16 cellular contexts compared by ENCODE assay signal in the genomic region with DNA sequence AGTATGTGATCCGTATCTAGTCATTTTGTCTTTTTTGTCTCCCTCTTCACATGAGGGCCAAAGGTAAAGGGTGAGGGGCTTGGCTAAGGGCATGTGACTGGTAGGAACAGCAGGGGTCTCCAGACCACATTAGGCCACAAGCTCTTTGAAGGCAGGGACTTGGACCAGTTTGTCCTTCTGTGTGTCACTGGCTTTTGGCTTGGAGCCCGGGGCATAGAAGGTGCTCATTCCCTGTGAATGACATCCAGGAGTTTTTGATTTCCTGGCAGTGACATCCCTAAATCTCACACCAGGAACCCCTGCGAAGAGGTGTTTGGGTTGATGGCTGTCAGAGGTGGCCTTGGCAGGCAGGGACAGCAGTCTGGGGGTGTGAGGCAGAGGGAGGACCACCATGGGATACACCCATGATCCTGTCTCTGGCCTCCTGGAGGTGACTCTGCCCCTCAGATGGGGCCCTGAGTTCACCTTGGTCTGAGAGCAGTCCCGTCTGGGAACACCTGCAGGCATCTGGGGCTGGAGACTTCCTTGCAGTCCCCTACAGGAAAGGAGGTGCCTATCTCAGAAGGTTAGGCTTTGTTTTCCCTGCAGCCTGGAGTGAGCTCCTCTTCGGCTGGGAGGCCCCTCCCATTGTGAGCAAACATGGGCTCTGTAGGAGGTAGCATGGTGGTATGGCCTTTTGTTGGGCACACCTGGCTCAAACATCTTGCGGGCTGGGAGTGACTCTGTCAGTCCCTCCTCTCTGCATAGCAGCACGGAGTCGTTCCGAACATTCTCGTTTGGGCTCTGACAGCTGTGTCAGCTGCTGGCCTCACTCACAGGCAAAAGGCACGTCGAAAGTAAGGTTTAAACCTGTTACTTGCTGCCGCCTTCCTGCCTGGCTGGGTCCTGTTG. TPM values are rescaled to one million over a fixed set of nuclear protein-coding genes. Genes with fewer than 3 reads are reported as not detected.
DNase-seq lines count a peak whose midpoint lies in the region; ATAC-seq and TF ChIP-seq lines count a peak whose summit lies in the region.
"Had no signal": no experiment of that assay in that cellular context is flagged by ENCODE, and none has a peak within 500 bp of the region (broad histone marks: within the 10 kb centered on the region; RNA-seq: fewer than 3 reads in every experiment).

No MANE protein-coding gene starts in this region.

- no peak for TF ChIP-seq POLR2A in Peyer's patch (IDR thresholded peaks at IDR 0.05)

- H3K9me3 ChIP-seq in Peyer's patch (no peaks in the 10 kb centered on the region), skeletal muscle tissue (ENCODE audit: control insufficient read depth in 3 of 3, low read length in 3 of 3) (no peaks in the 10 kb centered on the region)
- H3K9me3 ChIP-seq: MG63 had no signal

- H3K27ac ChIP-seq in Peyer's patch (no peak overlapping the region), skeletal muscle tissue (ENCODE audit: low read depth, low read length) (peak overlapping the region; percentile 62)
- H3K27ac ChIP-seq: brain microvascular endothelial cell had no signal

- no peak for TF ChIP-seq CTCF in Peyer's patch (IDR thresholded peaks at IDR 0.05)

- H3K36me3 ChIP-seq in Peyer's patch (no peaks in the 10 kb centered on the region), skeletal muscle tissue (ENCODE audit: control insufficient read depth in 3 of 3, insufficient read depth in 3 of 3, low read length in 3 of 3) (no peaks in the 10 kb centered on the region)
- H3K36me3 ChIP-seq: brain microvascular endothelial cell had no signal

- H3K27me3 ChIP-seq in Peyer's patch (no peaks in the 10 kb centered on the region), skeletal muscle tissue (ENCODE audit: control insufficient read depth in 3 of 3, insufficient read depth in 3 of 3, low read length in 3 of 3) (no peaks in the 10 kb centered on the region)
- H3K27me3 ChIP-seq: brain microvascular endothelial cell, MG63 had no signal

- peak overlapping the region in 2 of 3 donors; percentile 30 to 45 for H3K9ac ChIP-seq in skeletal muscle tissue (ENCODE audit: low read depth in 1 of 3, low read length in 3 of 3)

- DNase-seq in activated effector memory CD4-positive, alpha-beta T cell treated with anti-CD3 and anti-CD28 coated beads, Interleukin-2, amount 50 U/mL, for 16 hours, result peak; percentile 47
- no peak for DNase-seq in activated effector memory CD4-positive, alpha-beta T cell treated with Interleukin-2 at 50 U/mL for 16 hours
- DNase-seq in Peyer's patch (peak in 2 of 3 donors; percentile 26 to 29), iPS-NIHi11 (ENCODE audit: low spot score) (peak; percentile 56), NCI-H524 treated with DMSO at 0.1 percent for 48 hours (lab: John Stamatoyannopoulos, UW) (no peak), NCI-H82 treated with DMSO at 0.1 percent for 48 hours (lab: John Stamatoyannopoulos, UW; ENCODE audit: unreplicated experiment) (no peak)
- DNase-seq: activated CD8-positive, alpha-beta memory T cell treated with anti-CD3 and anti-CD28 coated beads, Interleukin-2, amount 50 U/mL, for 4 hours; brain microvascular endothelial cell; Calu3; mammary epithelial cell; MG63; small intestine; stimulated activated naive CD4-positive, alpha-beta T cell treated with Interleukin-2 at 50 U/mL for 16 hours; T-helper 1 cell had no signal

- H3K4me3 ChIP-seq in Peyer's patch, result no peak overlapping the region
- peak overlapping the region in 1 of 3 donors; percentile 14 for H3K4me3 ChIP-seq in skeletal muscle tissue (ENCODE audit: low read length in 3 of 3)
- H3K4me3 ChIP-seq: MG63 had no signal

- no peak for ATAC-seq in GM21825 (IDR thresholded peaks at IDR 0.05; ENCODE audit: unreplicated experiment)

- H3K4me1 ChIP-seq in Peyer's patch (no peaks in the 10 kb centered on the region), skeletal muscle tissue (ENCODE audit: control insufficient read depth in 3 of 3, insufficient read depth in 3 of 3, low read length in 3 of 3) (peaks cover 10 to 14% (median 13%) of the 10 kb centered on the region in 3 donors)

RNA-seq across cellular contexts. Expression of gene PITX1, which starts 38.6 kb away (rescaled TPM):
- 1 to 10 TPM in 3 of 4 donors, under 1 TPM in 1; 0.88 to 4.2 (median 2.5) TPM for total RNA-seq in Peyer's patch
- 2.6 TPM for total RNA-seq in skeletal muscle tissue

Comparison
In these comparisons a context has a peak if more than half of its experiments do, and no peak if none do; other contexts are left out.
1. DNase-seq: peak in activated effector memory CD4-positive, alpha-beta T cell treated with anti-CD3 and anti-CD28 coated beads, Interleukin-2, amount 50 U/mL, for 16 hours (single experiment), Peyer's patch (2 of 3) and iPS-NIHi11 (single experiment); none in activated effector memory CD4-positive, alpha-beta T cell treated with Interleukin-2 at 50 U/mL for 16 hours (single experiment), NCI-H524 treated with DMSO at 0.1 percent for 48 hours (single experiment) and NCI-H82 treated with DMSO at 0.1 percent for 48 hours (single experiment).